Comparison of ENCODE assay signal across 8 cellular contexts in genomic region chr4:6263541-6264540, GRCh38. TPM values are rescaled to one million over a fixed set of nuclear protein-coding genes. Genes with fewer than 3 reads are reported as not detected.
DNase-seq lines count a peak whose midpoint lies in the region; ATAC-seq and TF ChIP-seq lines count a peak whose summit lies in the region.

No MANE protein-coding gene starts in this region.

- no peaks in the 10 kb centered on the region; the same call in 1 of the 2 replicates for H3K4me1 ChIP-seq in PC-3 (ENCODE audit: insufficient read depth, low read length)
- peaks cover under 1% of the 10 kb centered on the region for H3K4me1 ChIP-seq in osteoblast (ENCODE audit: insufficient read depth, low read length)

- H3K27ac ChIP-seq in PC-3 (ENCODE audit: low read length), result no peak overlapping the region
- no peak overlapping the region for H3K27ac ChIP-seq in osteoblast (ENCODE audit: low read depth, low read length)

- no peaks in the 10 kb centered on the region for H3K9me2 ChIP-seq in PC-3 (replicated peaks; ENCODE audit: low read length)

- DNase-seq in activated T-cell treated with anti-CD3 and anti-CD28 coated beads, Interleukin-2, amount 50 U/mL, for 1 hour, result peak; percentile 22
- no peak for DNase-seq in activated T-cell treated with anti-CD3 and anti-CD28 coated beads for 4 hours
- peak; percentile 61 for DNase-seq in PC-3
- DNase-seq in osteoblast (ENCODE audit: insufficient read length, low spot score, missing footprints), result peak; percentile 90
- no peak for DNase-seq in DMS153 (lab: John Stamatoyannopoulos, UW)
- DNase-seq in NOMO-1 (lab: John Stamatoyannopoulos, UW; ENCODE audit: unreplicated experiment in 2 of 2), result no peak

- H3K79me2 ChIP-seq in PC-3 (ENCODE audit: low read length), result no peaks in the 10 kb centered on the region
- no peaks in the 10 kb centered on the region for H3K79me2 ChIP-seq in osteoblast (ENCODE audit: insufficient read depth, low read length)

- H3F3A ChIP-seq in PC-3 (ENCODE audit: low read length, unreplicated experiment), result no peaks in the 10 kb centered on the region

- no peaks in the 10 kb centered on the region for H3K27me3 ChIP-seq in PC-3 (ENCODE audit: low read length)
- H3K27me3 ChIP-seq in osteoblast (ENCODE audit: insufficient read depth, low read length), result peaks cover 21% of the 10 kb centered on the region

- intact Hi-C loops in PC-3 (cut with micrococcal nuclease), result loop anchor here (1.0 kb wide), 1 partner anchor 63 kb away; no protein-coding TSS in a partner anchor

- H2AFZ ChIP-seq in PC-3 (ENCODE audit: low read length) (no peak overlapping the region), osteoblast (ENCODE audit: low read length) (no peak overlapping the region)

- H3K9ac ChIP-seq in PC-3 (ENCODE audit: low read length), result no peak overlapping the region

- H3K9me3 ChIP-seq in PC-3 (ENCODE audit: low read length), result no peaks in the 10 kb centered on the region
- H3K9me3 ChIP-seq in osteoblast (ENCODE audit: low read depth, low read length), result no peaks in the 10 kb centered on the region

- CTCF ChIA-PET in PC-3 (lab: Charles Lee), result interaction anchor here (1.0 to 1.6 kb wide), 3 partner anchors 14 to 67 kb away, joined by 6 to 13 read pairs (median 6); no protein-coding TSS in a partner anchor

- H4K20me1 ChIP-seq in PC-3 (ENCODE audit: low read length) (no peaks in the 10 kb centered on the region), osteoblast (ENCODE audit: insufficient read depth, low read length) (no peaks in the 10 kb centered on the region)

- BruUV-seq in PC-3 (replicated peaks; lab: Mats Ljungman, UMichigan), result no TSS peak

- ATAC-seq in PC-3 (peak; percentile 88), esophagus mucosa (peak; percentile 62), GM19463 (IDR thresholded peaks at IDR 0.05; ENCODE audit: unreplicated experiment) (no peak)

- H3K4me2 ChIP-seq in PC-3 (ENCODE audit: low read length), result no peak overlapping the region
- H3K4me2 ChIP-seq in osteoblast (ENCODE audit: insufficient read depth, low read length), result no peak overlapping the region

- peak; percentile 72 for TF ChIP-seq CTCF in PC-3 (conservative IDR thresholded peaks at IDR 0.05; ENCODE audit: low read depth, low read length)
- peak; percentile 69 for TF ChIP-seq CTCF in osteoblast (IDR thresholded peaks at IDR 0.05; ENCODE audit: extremely low read depth, low read depth, low read length)

- POLR2A ChIA-PET in PC-3 (lab: Charles Lee; ENCODE audit: unreplicated experiment), result no interaction called here

- H3K4me3 ChIP-seq in PC-3 (ENCODE audit: low read length), result no peak overlapping the region
- no peak overlapping the region for H3K4me3 ChIP-seq in osteoblast (ENCODE audit: insufficient read depth, low read length)

- H3K36me3 ChIP-seq in PC-3 (ENCODE audit: low read depth, low read length), result no peaks in the 10 kb centered on the region
- no peaks in the 10 kb centered on the region for H3K36me3 ChIP-seq in osteoblast (ENCODE audit: insufficient read depth, low read length)

RNA-seq across cellular contexts. Expression of gene WFS1, which starts 5.8 kb away (rescaled TPM):
- total RNA-seq in PC-3 (2014; rRNA removed), result 35.7 and 45.5 TPM in 2 replicates
- 3.7 TPM for total RNA-seq in esophagus mucosa
- 12.1 and 17.0 TPM in 2 replicates for total RNA-seq in osteoblast

Comparison
In these comparisons a context has a peak if more than half of its experiments do, and no peak if none do; other contexts are left out.
1. DNase-seq: peak in activated T-cell treated with anti-CD3 and anti-CD28 coated beads, Interleukin-2, amount 50 U/mL, for 1 hour (single experiment), PC-3 (single experiment) and osteoblast (single experiment); none in activated T-cell treated with anti-CD3 and anti-CD28 coated beads for 4 hours (single experiment), DMS153 (single experiment) and NOMO-1 (0 of 2).